ENCODE assay signal across 26 cellular contexts in genomic region chr1:47569261-47569660, GRCh38.
DNase-seq lines count a peak whose midpoint lies in the region; ATAC-seq and TF ChIP-seq lines count a peak whose summit lies in the region.
"Had no signal": no experiment of that assay in that cellular context is flagged by ENCODE, and none has a peak within 500 bp of the region (broad histone marks: within the 10 kb centered on the region; RNA-seq: fewer than 3 reads in every experiment).

No MANE protein-coding gene starts in this region.

- H3K27ac Mint-ChIP-seq in CD14-positive monocyte, result no peak overlapping the region
- H3K27ac Mint-ChIP-seq: activated CD4-positive, alpha-beta T cell treated with anti-CD3 and anti-CD28 coated beads, Interleukin-2, amount 10 ng/mL, durations not matched to agents 24 days and 14 days; activated naive CD8-positive, alpha-beta T cell; activated T-cell treated with anti-CD3 and anti-CD28 coated beads, Interleukin-2, amount 50 U/mL, for 24 hours; CD8-positive, alpha-beta T cell; endodermal cell; natural killer cell; WTC11 had no signal

- POLR2A ChIA-PET in PC-3 (lab: Charles Lee; ENCODE audit: unreplicated experiment), result no interaction called here

- H3K36me3 ChIP-seq in BLaER1 (no peaks in the 10 kb centered on the region), PC-3 (ENCODE audit: low read depth, low read length) (no peaks in the 10 kb centered on the region), osteoblast (ENCODE audit: insufficient read depth, low read length) (no peaks in the 10 kb centered on the region)
- H3K36me3 ChIP-seq: esophagus muscularis mucosa had no signal

- peak overlapping the region; percentile 28; the same call in 1 of the 2 replicates for H2AFZ ChIP-seq in PC-3 (ENCODE audit: low read length)
- H2AFZ ChIP-seq in osteoblast (ENCODE audit: low read length), result no peak overlapping the region

- ATAC-seq in PC-3, result no peak
- ATAC-seq in GM18861 (IDR thresholded peaks at IDR 0.05; ENCODE audit: unreplicated experiment), result no peak
- ATAC-seq: CD8-positive, alpha-beta T cell; natural killer cell had no signal

- H4K20me1 ChIP-seq in BLaER1 (no peaks in the 10 kb centered on the region), PC-3 (ENCODE audit: low read length) (no peaks in the 10 kb centered on the region), osteoblast (ENCODE audit: insufficient read depth, low read length) (no peaks in the 10 kb centered on the region)

- H3K27me3 ChIP-seq in BLaER1 (no peaks in the 10 kb centered on the region), PC-3 (ENCODE audit: low read length) (no peaks in the 10 kb centered on the region), osteoblast (ENCODE audit: insufficient read depth, low read length) (no peaks in the 10 kb centered on the region)
- H3K27me3 ChIP-seq: testis had no signal

- no TSS peak for BruUV-seq in PC-3 (replicated peaks; lab: Mats Ljungman, UMichigan)

- H3K4me1 Mint-ChIP-seq in CD14-positive monocyte, result no peaks in the 10 kb centered on the region
- H3K4me1 Mint-ChIP-seq: central memory CD8-positive, alpha-beta T cell; natural killer cell had no signal

- no peak for TF ChIP-seq CTCF in PC-3 (conservative IDR thresholded peaks at IDR 0.05; ENCODE audit: low read depth, low read length)
- no peak for TF ChIP-seq CTCF in osteoblast (IDR thresholded peaks at IDR 0.05; ENCODE audit: extremely low read depth, low read depth, low read length)
- no peak for TF ChIP-seq CTCF in CD14-positive monocyte (IDR thresholded peaks at IDR 0.05)

- peak overlapping the region in 1 of 2 donors; percentile 44 for H3K4me3 Mint-ChIP-seq in CD14-positive monocyte
- H3K4me3 Mint-ChIP-seq: activated CD4-positive, alpha-beta T cell treated with anti-CD3 and anti-CD28 coated beads, Interleukin-2, amount 10 ng/mL, durations not matched to agents 24 days and 14 days; activated naive CD8-positive, alpha-beta T cell; activated T-cell treated with anti-CD3 and anti-CD28 coated beads, Interleukin-2, amount 50 U/mL, for 24 hours; CD8-positive, alpha-beta T cell; central memory CD8-positive, alpha-beta T cell; endodermal cell; natural killer cell; WTC11 had no signal

- H3K4me2 ChIP-seq in BLaER1 (peak overlapping the region; percentile 68), PC-3 (ENCODE audit: low read length) (peak overlapping the region; percentile 30), osteoblast (ENCODE audit: insufficient read depth, low read length) (peak overlapping the region; percentile 53)

- no peak overlapping the region for H3K9ac ChIP-seq in BLaER1
- H3K9ac ChIP-seq in PC-3 (ENCODE audit: low read length), result no peak overlapping the region

- peaks cover 16 to 31% (median 21%) of the 10 kb centered on the region in 3 donors for H3K27me3 Mint-ChIP-seq in CD14-positive monocyte (ENCODE audit: low read depth in 3 of 3)

- H3K4me1 ChIP-seq in BLaER1 (peaks cover 74% of the 10 kb centered on the region), PC-3 (ENCODE audit: insufficient read depth, low read length) (peaks cover 11% of the 10 kb centered on the region), osteoblast (ENCODE audit: insufficient read depth, low read length) (peaks cover 13% of the 10 kb centered on the region)

- H3K9me3 Mint-ChIP-seq in CD14-positive monocyte, result peaks cover 0 to 2% (median 0%) of the 10 kb centered on the region in 7 donors
- H3K9me3 Mint-ChIP-seq: activated CD4-positive, alpha-beta T cell treated with anti-CD3 and anti-CD28 coated beads, Interleukin-2, amount 10 ng/mL, durations not matched to agents 24 days and 14 days; activated T-cell treated with anti-CD3 and anti-CD28 coated beads, Interleukin-2, amount 50 U/mL, for 24 hours; CD8-positive, alpha-beta T cell; central memory CD8-positive, alpha-beta T cell; endodermal cell; natural killer cell; WTC11 had no signal

- H3K79me2 ChIP-seq in PC-3 (ENCODE audit: low read length), result no peaks in the 10 kb centered on the region
- no peaks in the 10 kb centered on the region for H3K79me2 ChIP-seq in osteoblast (ENCODE audit: insufficient read depth, low read length)

- H3K4me3 ChIP-seq in BLaER1 (no peak overlapping the region), PC-3 (ENCODE audit: low read length) (no peak overlapping the region), osteoblast (ENCODE audit: insufficient read depth, low read length) (no peak overlapping the region)
- H3K4me3 ChIP-seq: esophagus muscularis mucosa, skin epidermis, testis had no signal

- H3K27ac ChIP-seq in BLaER1 (peak overlapping the region; percentile 51), PC-3 (ENCODE audit: low read length) (peak overlapping the region; percentile 8; the same call in 1 of the 2 replicates), epithelial cell of prostate (peak overlapping the region; percentile 78), osteoblast (ENCODE audit: low read depth, low read length) (no peak overlapping the region)
- H3K27ac ChIP-seq: esophagus muscularis mucosa, testis had no signal

- CTCF ChIA-PET in PC-3 (lab: Charles Lee), result interaction anchor here (0.6 to 0.9 kb wide), 3 partner anchors 68 to 132 kb away, joined by 3 to 4 read pairs (median 4); no protein-coding TSS in a partner anchor

- H3F3A ChIP-seq in PC-3 (ENCODE audit: low read length, unreplicated experiment), result no peaks in the 10 kb centered on the region

- DNase-seq in PC-3 (no peak), epithelial cell of prostate (ENCODE audit: low read depth, low spot score) (no peak), osteoblast (ENCODE audit: insufficient read length, low spot score, missing footprints) (no peak), CD14-positive monocyte (ENCODE audit: low spot score) (no peak), NCI-H146 (lab: John Stamatoyannopoulos, UW) (no peak), HuH-7.5 (ENCODE audit: low spot score) (no peak)
- DNase-seq: activated CD4-positive, alpha-beta T cell treated with anti-CD3 and anti-CD28 coated beads, Interleukin-2, amount 10 ng/mL, durations not matched to agents 24 days and 14 days; activated effector memory CD4-positive, alpha-beta T cell treated with anti-CD3 and anti-CD28 coated beads, Interleukin-2, amount 50 U/mL, for 16 hours; activated T-cell treated with anti-CD3 and anti-CD28 coated beads, Interleukin-2, amount 50 U/mL, for 24 hours; CD8-positive, alpha-beta T cell; left ventricle myocardium superior; natural killer cell; NCI-H1694; NCI-H446 treated with DMSO at 0.1 percent for 48 hours; NCI-H774; occipital lobe; stimulated activated naive CD4-positive, alpha-beta T cell treated with Interleukin-2 at 50 U/mL for 16 hours had no signal

- intact Hi-C loops in PC-3 (cut with micrococcal nuclease), result loop anchor here (10.0 kb wide), 1 partner anchor 134 kb away; the partner anchor contains the start of gene FOXD2
- intact Hi-C loops in CD14-positive monocyte (cut with micrococcal nuclease), result no loop called here

- no peaks in the 10 kb centered on the region for H3K36me3 Mint-ChIP-seq in CD14-positive monocyte
- H3K36me3 Mint-ChIP-seq: activated naive CD8-positive, alpha-beta T cell; CD8-positive, alpha-beta T cell; natural killer cell; WTC11 had no signal

- no peaks in the 10 kb centered on the region for H3K9me2 ChIP-seq in PC-3 (replicated peaks; ENCODE audit: low read length)

- H3K9me3 ChIP-seq in BLaER1, result no peaks in the 10 kb centered on the region
- no peaks in the 10 kb centered on the region for H3K9me3 ChIP-seq in PC-3 (ENCODE audit: low read length)
- no peaks in the 10 kb centered on the region for H3K9me3 ChIP-seq in osteoblast (ENCODE audit: low read depth, low read length)
- H3K9me3 ChIP-seq: esophagus muscularis mucosa, testis had no signal
